In genomic region chr19:42455621-42456081, GRCh38 we compare ENCODE assay signal across 16 cellular contexts. TPM values are rescaled to one million over a fixed set of nuclear protein-coding genes. Genes with fewer than 3 reads are reported as not detected.
DNase-seq lines count a peak whose midpoint lies in the region; TF ChIP-seq lines count a peak whose summit lies in the region.
"Had no signal": no experiment of that assay in that cellular context is flagged by ENCODE, and none has a peak within 500 bp of the region (broad histone marks: within the 10 kb centered on the region; RNA-seq: fewer than 3 reads in every experiment).

No MANE protein-coding gene starts in this region.

- H3K18ac ChIP-seq in H9 (ENCODE audit: insufficient read length, low read depth, low read length) = no peak overlapping the region

- H3K14ac ChIP-seq in H9 (ENCODE audit: insufficient read depth, low read length) = no peak overlapping the region

- no peak overlapping the region for H3K4ac ChIP-seq in H9 (ENCODE audit: low read depth, low read length)

- no peaks in the 10 kb centered on the region for H3K79me2 ChIP-seq in H9 (ENCODE audit: insufficient read depth, low read length)

- no peaks in the 10 kb centered on the region for H3K36me3 ChIP-seq in Peyer's patch
- H3K36me3 ChIP-seq: tibial nerve had no signal

- H3K4me2 ChIP-seq in H9 (ENCODE audit: insufficient read depth, insufficient read length, low read length) = no peak overlapping the region

- H3K27ac ChIP-seq in H9 (ENCODE audit: insufficient read length, low read depth, low read length) (no peak overlapping the region), Peyer's patch (peak overlapping the region in 3 of 4 donors; percentile 17 to 82 (median 53))
- H3K27ac ChIP-seq: tibial nerve had no signal

- H3K4me1 ChIP-seq in H9 (ENCODE audit: insufficient read depth, low read length) (peaks cover 4% of the 10 kb centered on the region; the same call in 1 of the 2 replicates), Peyer's patch (peaks cover 0 to 11% (median 0%) of the 10 kb centered on the region in 4 donors)

- H3K4me1 Mint-ChIP-seq in H9 = peaks cover 47 to 52% of the 10 kb centered on the region in 2 experiments

- H4K20me1 ChIP-seq in H9 (ENCODE audit: control insufficient read depth, insufficient read depth, insufficient read length) = no peaks in the 10 kb centered on the region

- H4K8ac ChIP-seq in H9 (replicated peaks; ENCODE audit: insufficient read length, low read depth, low read length) = no peak overlapping the region

- H3T11ph ChIP-seq in H9 (ENCODE audit: low read length) = no peak overlapping the region

- H3K23ac ChIP-seq in H9 (ENCODE audit: insufficient read length, low read depth, low read length) = no peak overlapping the region

- H2BK120ac ChIP-seq in H9 (ENCODE audit: low read depth, low read length, poor library complexity, severe bottlenecking) = no peak overlapping the region

- WGBS in H9 (ENCODE audit: extremely low coverage, insufficient read length, low lambda C conversion rate) = no CpG with 5 or more reads among the region's 1 CpG

- peaks cover 2% of the 10 kb centered on the region; the same call in 1 of the 2 replicates for H3K27me3 Mint-ChIP-seq in H9 (ENCODE audit: low read depth)

- no peak overlapping the region for H3K56ac ChIP-seq in H9 (ENCODE audit: insufficient read length, low read depth, low read length)

- no peak overlapping the region for H3K4me3 ChIP-seq in Peyer's patch
- H3K4me3 ChIP-seq: tibial nerve had no signal

- no peak overlapping the region for H2BK20ac ChIP-seq in H9 (ENCODE audit: low read depth, low read length, poor library complexity, severe bottlenecking)

- H3K27ac Mint-ChIP-seq in H9 = peak overlapping the region in 2 of 3 experiments; percentile 30 to 59; a peak in 2 of 7 replicates
- H3K27ac Mint-ChIP-seq: activated B cell treated with CpG ODN at 0.5 μM for 24 hours; activated CD8-positive, alpha-beta memory T cell treated with anti-CD3 and anti-CD28 coated beads, Interleukin-2, amount 10 ng/mL, durations not matched to agents 7 days and 5 days had no signal

- no peaks in the 10 kb centered on the region for H3K23me2 ChIP-seq in H9 (ENCODE audit: insufficient read length, low read depth, low read length, poor library complexity, severe bottlenecking)

- H3K79me1 ChIP-seq in H9 (ENCODE audit: insufficient read depth, low read depth, low read length, poor library complexity, severe bottlenecking) = no peaks in the 10 kb centered on the region

- H4K5ac ChIP-seq in H9 (ENCODE audit: insufficient read length, low read depth, low read length) = no peak overlapping the region

- peaks cover 0 to 3% of the 10 kb centered on the region in 2 experiments; a peak in 2 of 5 replicates for H3K9me3 Mint-ChIP-seq in H9
- H3K9me3 Mint-ChIP-seq: activated B cell treated with CpG ODN at 0.5 μM for 24 hours; CD4-positive, alpha-beta memory T cell had no signal

- H3K4me3 Mint-ChIP-seq in H9 = no peak overlapping the region
- H3K4me3 Mint-ChIP-seq: activated B cell treated with CpG ODN at 0.5 μM for 24 hours; activated CD8-positive, alpha-beta memory T cell treated with anti-CD3 and anti-CD28 coated beads, Interleukin-2, amount 10 ng/mL, durations not matched to agents 7 days and 5 days; CD4-positive, alpha-beta memory T cell had no signal

- DNase-seq in H9 = no peak
- peak in 2 of 3 donors; percentile 70 to 87 for DNase-seq in Peyer's patch
- DNase-seq in glomerular visceral epithelial cell (ENCODE audit: extremely low spot score) = peak; percentile 4
- DNase-seq in renal cortical epithelial cell (ENCODE audit: low read depth) = peak; percentile 77
- DNase-seq in stimulated activated CD4-positive, alpha-beta T cell treated with anti-CD3 and anti-CD28 coated beads, Interleukin-4, amount 100 ng/mL, for 24 hours = no peak
- no peak for DNase-seq in germinal center (ENCODE audit: low spot score)
- DNase-seq in NCI-H748 treated with DMSO at 0.1 percent for 48 hours (lab: John Stamatoyannopoulos, UW) = no peak
- no peak for DNase-seq in DMS153 (lab: John Stamatoyannopoulos, UW)
- DNase-seq: activated B cell treated with CpG ODN at 0.5 μM for 24 hours; activated CD8-positive, alpha-beta memory T cell treated with anti-CD3 and anti-CD28 coated beads, Interleukin-2, amount 10 ng/mL, durations not matched to agents 7 days and 5 days; CD4-positive, alpha-beta memory T cell; effector memory CD4-positive, alpha-beta T cell; NCI-H1092 treated with DMSO at 0.1 percent for 48 hours; NCI-H446 had no signal

- H2BK15ac ChIP-seq in H9 (ENCODE audit: low read depth, low read length) = no peak overlapping the region

- H2BK12ac ChIP-seq in H9 (ENCODE audit: insufficient read length, low read depth, low read length) = no peak overlapping the region

- TF ChIP-seq CTCF in H9 (conservative IDR thresholded peaks at IDR 0.05) = no peak
- TF ChIP-seq CTCF in Peyer's patch (IDR thresholded peaks at IDR 0.05) = no peak

- TF ChIP-seq POLR2A in Peyer's patch (IDR thresholded peaks at IDR 0.05) = peak in 1 of 2 donors; percentile 55

- no peaks in the 10 kb centered on the region for H3K27me3 ChIP-seq in H9 (ENCODE audit: insufficient read depth, low read length)
- H3K27me3 ChIP-seq in Peyer's patch = no peaks in the 10 kb centered on the region
- H3K27me3 ChIP-seq: tibial nerve had no signal

- H3K9me3 ChIP-seq in H9 (ENCODE audit: control insufficient read depth, low read depth, low read length) (no peaks in the 10 kb centered on the region), Peyer's patch (no peaks in the 10 kb centered on the region)
- H3K9me3 ChIP-seq: tibial nerve had no signal

- H4K91ac ChIP-seq in H9 (ENCODE audit: insufficient read length, low read depth, low read length) = no peak overlapping the region

- peaks cover 2 to 15% (median 3%) of the 10 kb centered on the region in 3 experiments; a peak in 5 of 7 replicates for H3K36me3 Mint-ChIP-seq in H9 (ENCODE audit: insufficient read depth in 1 of 3, low read depth in 3 of 3)
- H3K36me3 Mint-ChIP-seq: CD4-positive, alpha-beta memory T cell had no signal

- no peak overlapping the region for H2AK5ac ChIP-seq in H9 (ENCODE audit: insufficient read length, low read length)

- H2AFZ ChIP-seq in H9 (ENCODE audit: low read length) = no peak overlapping the region

- H3K9ac ChIP-seq in H9 (ENCODE audit: extremely low read depth, insufficient read length, low read length) = no peak overlapping the region

- no peak overlapping the region for H2BK5ac ChIP-seq in H9 (ENCODE audit: insufficient read length, low read length)

RNA-seq across cellular contexts. Expression of gene CXCL17, which starts 12.9 kb away (rescaled TPM):
- total RNA-seq in H9 (2021) = not detected in 2 replicates
- not detected for total RNA-seq in Peyer's patch
- total RNA-seq in renal cortical epithelial cell = not detected in 2 replicates
- total RNA-seq: activated B cell treated with CpG ODN at 0.5 μM for 24 hours; activated CD8-positive, alpha-beta memory T cell treated with anti-CD3 and anti-CD28 coated beads, Interleukin-2, amount 10 ng/mL, durations not matched to agents 7 days and 5 days; CD4-positive, alpha-beta memory T cell; fibroblast of villous mesenchyme; tibial nerve had no signal

RNA-seq across cellular contexts. Expression of gene LIPE, which starts 28.5 kb away (rescaled TPM):
- total RNA-seq in H9 (2021) = 5.7 and 6.3 TPM in 2 replicates
- 10 to 100 TPM; 28.9 to 46.6 (median 34.8) TPM for total RNA-seq in Peyer's patch
- total RNA-seq in renal cortical epithelial cell = 1.2 and 1.4 TPM in 2 replicates

Comparison
In these comparisons a context has a peak if more than half of its experiments do, and no peak if none do; other contexts are left out.
1. DNase-seq: peak in Peyer's patch (2 of 3), glomerular visceral epithelial cell (single experiment) and renal cortical epithelial cell (single experiment); none in H9 (single experiment), stimulated activated CD4-positive, alpha-beta T cell treated with anti-CD3 and anti-CD28 coated beads, Interleukin-4, amount 100 ng/mL, for 24 hours (single experiment), germinal center (single experiment), NCI-H748 treated with DMSO at 0.1 percent for 48 hours (single experiment) and DMS153 (single experiment).